Comparison of ENCODE assay signal across 16 cellular contexts in genomic region chr11:134638796-134639540, GRCh38.
DNase-seq lines count a peak whose midpoint lies in the region; ATAC-seq and TF ChIP-seq lines count a peak whose summit lies in the region.
"Had no signal": no experiment of that assay in that cellular context is flagged by ENCODE, and none has a peak within 500 bp of the region (broad histone marks: within the 10 kb centered on the region; RNA-seq: fewer than 3 reads in every experiment).

No MANE protein-coding gene starts in this region.

- no peaks in the 10 kb centered on the region for H4K20me1 ChIP-seq in GM23338 (replicated peaks; ENCODE audit: insufficient read depth)

- H3K4me2 ChIP-seq in GM23338 = no peak overlapping the region
- H3K4me2 ChIP-seq: PC-9 had no signal

- H3K27me3 ChIP-seq in GM23338 (ENCODE audit: insufficient read depth) = no peaks in the 10 kb centered on the region
- H3K27me3 ChIP-seq: MG63 had no signal

- H3K9me3 Mint-ChIP-seq in GM23338 = no peaks in the 10 kb centered on the region
- H3K9me3 Mint-ChIP-seq in activated T-helper 17 cell treated with anti-CD3 and anti-CD28 coated beads, Interleukin-2, amount 50 U/mL, for 72 hours = no peaks in the 10 kb centered on the region
- H3K9me3 Mint-ChIP-seq: CD4-positive, alpha-beta memory T cell had no signal

- no peak for TF ChIP-seq CTCF in GM23338 (conservative IDR thresholded peaks at IDR 0.05; ENCODE audit: low read depth in 2 of 2)

- H3K36me3 ChIP-seq in GM23338 (ENCODE audit: insufficient read depth) = no peaks in the 10 kb centered on the region
- H3K36me3 ChIP-seq: MG63 had no signal

- H3K79me2 ChIP-seq in GM23338 (replicated peaks; ENCODE audit: insufficient read depth) = no peaks in the 10 kb centered on the region

- H3K9me2 ChIP-seq in GM23338 (ENCODE audit: insufficient read depth) = no peaks in the 10 kb centered on the region

- no peak overlapping the region for H3K27ac ChIP-seq in GM23338 (ENCODE audit: low read depth)
- H3K27ac ChIP-seq: PC-9, SK-N-MC had no signal

- H2AFZ ChIP-seq in GM23338 = 0 out of 2 replicates have a peak overlapping the region, but pooled peaks have one; percentile 69
- H2AFZ ChIP-seq: PC-9 had no signal

- H3F3A ChIP-seq in GM23338 (replicated peaks; ENCODE audit: low read depth) = no peaks in the 10 kb centered on the region

- peaks cover 25% of the 10 kb centered on the region for H3K4me1 Mint-ChIP-seq in GM23338
- peaks cover 4% of the 10 kb centered on the region for H3K4me1 Mint-ChIP-seq in activated T-helper 17 cell treated with anti-CD3 and anti-CD28 coated beads, Interleukin-2, amount 50 U/mL, for 72 hours
- H3K4me1 Mint-ChIP-seq: CD4-positive, alpha-beta memory T cell had no signal

- no peak overlapping the region for H3K27ac Mint-ChIP-seq in GM23338
- no peak overlapping the region for H3K27ac Mint-ChIP-seq in activated T-helper 17 cell treated with anti-CD3 and anti-CD28 coated beads, Interleukin-2, amount 50 U/mL, for 72 hours
- H3K27ac Mint-ChIP-seq: CD4-positive, alpha-beta memory T cell had no signal

- no peaks in the 10 kb centered on the region for H3K36me3 Mint-ChIP-seq in GM23338 (ENCODE audit: low read depth)
- H3K36me3 Mint-ChIP-seq in activated T-helper 17 cell treated with anti-CD3 and anti-CD28 coated beads, Interleukin-2, amount 50 U/mL, for 72 hours (ENCODE audit: low read depth) = no peaks in the 10 kb centered on the region
- H3K36me3 Mint-ChIP-seq: CD4-positive, alpha-beta memory T cell had no signal

- no peak overlapping the region for H3K4me3 ChIP-seq in GM23338
- H3K4me3 ChIP-seq: MG63, PC-9, SK-N-MC had no signal

- H3K4me1 ChIP-seq in GM23338 (ENCODE audit: insufficient read depth) = peaks cover 6% of the 10 kb centered on the region; the same call in 1 of the 2 replicates

- ATAC-seq in GM23338 = no peak
- no peak for ATAC-seq in activated T-helper 17 cell treated with anti-CD3 and anti-CD28 coated beads, Interleukin-2, amount 50 U/mL, for 72 hours (replicated peaks)
- ATAC-seq: Right ventricle myocardium inferior had no signal

- peak; percentile 15 for DNase-seq in Ammon's horn (ENCODE audit: low spot score)
- no peak for DNase-seq in GM23338 (ENCODE audit: low spot score)
- DNase-seq in RPMI8226 = peak; percentile 57
- peak; percentile 15 for DNase-seq in medulla oblongata (ENCODE audit: extremely low spot score)
- DNase-seq in NCI-H1092 (lab: John Stamatoyannopoulos, UW) = no peak
- DNase-seq in NCI-H345 treated with DMSO at 0.1 percent for 48 hours (lab: John Stamatoyannopoulos, UW; ENCODE audit: unreplicated experiment) = no peak
- DNase-seq: AML-193; CD4-positive, alpha-beta memory T cell; KG1; NCI-H2029; NCI-H69 had no signal

- peaks cover 25% of the 10 kb centered on the region for H3K27me3 Mint-ChIP-seq in GM23338 (ENCODE audit: insufficient read depth, low read depth, poor library complexity)
- H3K27me3 Mint-ChIP-seq in activated T-helper 17 cell treated with anti-CD3 and anti-CD28 coated beads, Interleukin-2, amount 50 U/mL, for 72 hours = peaks cover 19% of the 10 kb centered on the region

- no peak overlapping the region for H3K4me3 Mint-ChIP-seq in GM23338
- no peak overlapping the region for H3K4me3 Mint-ChIP-seq in activated T-helper 17 cell treated with anti-CD3 and anti-CD28 coated beads, Interleukin-2, amount 50 U/mL, for 72 hours
- H3K4me3 Mint-ChIP-seq: CD4-positive, alpha-beta memory T cell had no signal

TF ChIP-seq in GM23338, 12 proteins besides CTCF, POLR2A, EP300 and RAD21 (continues in another document):
- TF ChIP-seq CREB1 (CRISPR knock-in tag; IDR thresholded peaks at IDR 0.05; ENCODE audit: low read depth) = no peak
- TF ChIP-seq EZH2phosphoT487 (IDR thresholded peaks at IDR 0.05; ENCODE audit: unreplicated experiment) = no peak
- TF ChIP-seq, protein P1, sequence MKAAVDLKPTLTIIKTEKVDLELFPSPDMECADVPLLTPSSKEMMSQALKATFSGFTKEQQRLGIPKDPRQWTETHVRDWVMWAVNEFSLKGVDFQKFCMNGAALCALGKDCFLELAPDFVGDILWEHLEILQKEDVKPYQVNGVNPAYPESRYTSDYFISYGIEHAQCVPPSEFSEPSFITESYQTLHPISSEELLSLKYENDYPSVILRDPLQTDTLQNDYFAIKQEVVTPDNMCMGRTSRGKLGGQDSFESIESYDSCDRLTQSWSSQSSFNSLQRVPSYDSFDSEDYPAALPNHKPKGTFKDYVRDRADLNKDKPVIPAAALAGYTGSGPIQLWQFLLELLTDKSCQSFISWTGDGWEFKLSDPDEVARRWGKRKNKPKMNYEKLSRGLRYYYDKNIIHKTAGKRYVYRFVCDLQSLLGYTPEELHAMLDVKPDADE (IDR thresholded peaks at IDR 0.05) = no peak
- TF ChIP-seq EZH2 (IDR thresholded peaks at IDR 0.05; ENCODE audit: low read depth, unreplicated experiment) = no peak
- no peak for TF ChIP-seq STAT1 (IDR thresholded peaks at IDR 0.05; ENCODE audit: unreplicated experiment)
- no peak for TF ChIP-seq ZNF462 (CRISPR knock-in tag; IDR thresholded peaks at IDR 0.05)
- no peak for TF ChIP-seq NANOG (IDR thresholded peaks at IDR 0.05; ENCODE audit: borderline replicate concordance)
- TF ChIP-seq ZNF331 (CRISPR knock-in tag; IDR thresholded peaks at IDR 0.05; ENCODE audit: low read depth) = no peak

Comparison
In these comparisons a context has a peak if more than half of its experiments do, and no peak if none do; other contexts are left out.
1. DNase-seq: peak in Ammon's horn (single experiment), RPMI8226 (single experiment) and medulla oblongata (single experiment); none in GM23338 (single experiment), NCI-H1092 (single experiment) and NCI-H345 treated with DMSO at 0.1 percent for 48 hours (single experiment).